ENCODE assay signal across 9 cellular contexts in genomic region chr17:79811888-79812205, GRCh38. TPM values are rescaled to one million over a fixed set of nuclear protein-coding genes. Genes with fewer than 3 reads are reported as not detected.
DNase-seq lines count a peak whose midpoint lies in the region; ATAC-seq and TF ChIP-seq lines count a peak whose summit lies in the region.
"Had no signal": no experiment of that assay in that cellular context is flagged by ENCODE, and none has a peak within 500 bp of the region (broad histone marks: within the 10 kb centered on the region; RNA-seq: fewer than 3 reads in every experiment).

No MANE protein-coding gene starts in this region.

- in situ Hi-C loops in HAP-1 (cut with MboI; ENCODE audit: low sequenced_read_pairs), result no loop called here
- in situ Hi-C loops in GM13977 (cut with MboI; ENCODE audit: low pct_unique_long_range_greater_than_20kb, low sequenced_read_pairs, unreplicated experiment), result no loop called here

- H3K9me3 Mint-ChIP-seq in CD4-positive, alpha-beta T cell, result no peaks in the 10 kb centered on the region
- H3K9me3 Mint-ChIP-seq in activated naive CD8-positive, alpha-beta T cell treated with anti-CD3 and anti-CD28 coated beads, Interleukin-2, amount 50 U/mL, for 24 hours, result no peaks in the 10 kb centered on the region
- no peaks in the 10 kb centered on the region for H3K9me3 Mint-ChIP-seq in natural killer cell

- no peak for DNase-seq in CD4-positive, alpha-beta T cell
- DNase-seq in HAP-1 (ENCODE audit: low spot score in 2 of 2) (no peak), natural killer cell (no peak), kidney tubule cell (ENCODE audit: low spot score) (no peak), GM13977 (ENCODE audit: low spot score) (no peak)
- no peak for DNase-seq in activated naive CD8-positive, alpha-beta T cell treated with anti-CD3 and anti-CD28 coated beads, Interleukin-2, amount 50 U/mL, for 24 hours
- DNase-seq in effector CD8-positive, alpha-beta T cell (lab: John Stamatoyannopoulos, UW), result no peak

- no peak for ATAC-seq in CD4-positive, alpha-beta T cell (ENCODE audit: poor library complexity)
- no peak for ATAC-seq in activated naive CD8-positive, alpha-beta T cell treated with anti-CD3 and anti-CD28 coated beads, Interleukin-2, amount 50 U/mL, for 24 hours
- no peak for ATAC-seq in natural killer cell

- no peaks in the 10 kb centered on the region for H3K36me3 Mint-ChIP-seq in CD4-positive, alpha-beta T cell (ENCODE audit: low read depth)
- H3K36me3 Mint-ChIP-seq in activated naive CD8-positive, alpha-beta T cell treated with anti-CD3 and anti-CD28 coated beads, Interleukin-2, amount 50 U/mL, for 24 hours (ENCODE audit: low read depth), result no peaks in the 10 kb centered on the region
- no peaks in the 10 kb centered on the region for H3K36me3 Mint-ChIP-seq in natural killer cell

- no peak overlapping the region for H3K27ac ChIP-seq in CD4-positive, alpha-beta T cell (ENCODE audit: low read depth, low read length)
- H3K27ac ChIP-seq: vagina had no signal

- H3K27me3 Mint-ChIP-seq in CD4-positive, alpha-beta T cell, result peaks cover 73% of the 10 kb centered on the region
- H3K27me3 Mint-ChIP-seq in activated naive CD8-positive, alpha-beta T cell treated with anti-CD3 and anti-CD28 coated beads, Interleukin-2, amount 50 U/mL, for 24 hours, result peaks cover 62% of the 10 kb centered on the region
- H3K27me3 Mint-ChIP-seq in natural killer cell (ENCODE audit: low read depth in 2 of 2), result peaks cover 47 to 49% of the 10 kb centered on the region in 2 donors

- CTCF ChIA-PET in CD4-positive, alpha-beta T cell (lab: Charles Lee), result interaction anchor here (1.2 to 3.4 kb wide), 6 partner anchors 15 to 70 kb away, joined by 3 to 15 read pairs (median 6); partner anchors contain the start of genes CBX4 and CBX8

- H3K36me3 ChIP-seq in HAP-1 (replicated peaks), result no peaks in the 10 kb centered on the region
- H3K36me3 ChIP-seq: vagina, WERI-Rb-1 had no signal

- peak overlapping the region; percentile 77 for H3K4me3 Mint-ChIP-seq in CD4-positive, alpha-beta T cell
- H3K4me3 Mint-ChIP-seq in activated naive CD8-positive, alpha-beta T cell treated with anti-CD3 and anti-CD28 coated beads, Interleukin-2, amount 50 U/mL, for 24 hours, result peak overlapping the region; percentile 38
- peak overlapping the region; percentile 59 for H3K4me3 Mint-ChIP-seq in natural killer cell

- H3K4me3 ChIP-seq in HAP-1, result peak overlapping the region; percentile 35

- peaks cover 32% of the 10 kb centered on the region for H3K4me1 Mint-ChIP-seq in CD4-positive, alpha-beta T cell (ENCODE audit: low read depth)
- peaks cover 33% of the 10 kb centered on the region for H3K4me1 Mint-ChIP-seq in activated naive CD8-positive, alpha-beta T cell treated with anti-CD3 and anti-CD28 coated beads, Interleukin-2, amount 50 U/mL, for 24 hours
- H3K4me1 Mint-ChIP-seq in natural killer cell, result peaks cover 12 to 23% of the 10 kb centered on the region in 2 donors

- intact Hi-C loops in CD4-positive, alpha-beta T cell (cut with DNase I, micrococcal nuclease), result loop anchor here (2.0 to 5.0 kb wide), 3 partner anchors 15 to 65 kb away; partner anchors contain the start of genes CBX4 (in 1 of the 2) and CBX8 (in 1 of the 2)
- intact Hi-C loops in natural killer cell (cut with micrococcal nuclease), result loop anchor here (2.0 kb wide), 1 partner anchor 15 kb away; the partner anchor contains the start of gene CBX8

- H3K4me1 ChIP-seq in HAP-1, result peaks cover 20% of the 10 kb centered on the region

- peak overlapping the region; percentile 47 for H3K27ac Mint-ChIP-seq in CD4-positive, alpha-beta T cell
- no peak overlapping the region for H3K27ac Mint-ChIP-seq in activated naive CD8-positive, alpha-beta T cell treated with anti-CD3 and anti-CD28 coated beads, Interleukin-2, amount 50 U/mL, for 24 hours
- peak overlapping the region in 1 of 2 donors; percentile 57 for H3K27ac Mint-ChIP-seq in natural killer cell

- peaks cover 83% of the 10 kb centered on the region for H3K27me3 ChIP-seq in CD4-positive, alpha-beta T cell (ENCODE audit: control insufficient read depth, insufficient read depth, low read length)
- H3K27me3 ChIP-seq in HAP-1 (ENCODE audit: low read depth), result no peaks in the 10 kb centered on the region

- no peak for TF ChIP-seq CTCF in CD4-positive, alpha-beta T cell (IDR thresholded peaks at IDR 0.05)
- TF ChIP-seq CTCF in natural killer cell (IDR thresholded peaks at IDR 0.05) (no peak), GM13977 (IDR thresholded peaks at IDR 0.05; ENCODE audit: extremely low read depth, insufficient read depth, missing control alignments) (no peak)

- POLR2A ChIA-PET in CD4-positive, alpha-beta T cell (lab: Charles Lee), result interaction anchor here (0.5 to 7.0 kb wide), 8 partner anchors 8 to 185 kb away, joined by 3 to 82 read pairs (median 14); partner anchors contain the start of genes CBX4 and CBX8

- H3K9me3 ChIP-seq in CD4-positive, alpha-beta T cell (ENCODE audit: control insufficient read depth, low read length), result no peaks in the 10 kb centered on the region
- H3K9me3 ChIP-seq in HAP-1, result no peaks in the 10 kb centered on the region
- H3K9me3 ChIP-seq: vagina had no signal

RNA-seq across cellular contexts. Expression of gene CBX8, which starts 15.0 kb away (rescaled TPM):
- total RNA-seq in CD4-positive, alpha-beta T cell, result 1 to 10 TPM; 5.3 to 6.5 TPM
- total RNA-seq in natural killer cell, result 1 to 10 TPM; 4.0 to 6.4 (median 5.8) TPM

RNA-seq across cellular contexts. Expression of gene CBX4, which starts 27.4 kb away (rescaled TPM):
- total RNA-seq in CD4-positive, alpha-beta T cell, result 100 to 1,000 TPM; 196 to 202 TPM
- 100 to 1,000 TPM; 147 to 220 (median 217) TPM for total RNA-seq in natural killer cell

RNA-seq across cellular contexts. Expression of gene CBX2, which starts 33.9 kb away (rescaled TPM):
- total RNA-seq in CD4-positive, alpha-beta T cell, result under 1 TPM in 1 of 2 experiments, not detected in 1; 0.31 TPM
- 1 to 10 TPM in 1 of 3 donors, under 1 TPM in 1, not detected in 1; 0.18 to 1.3 TPM for total RNA-seq in natural killer cell
